2 cellular contexts compared by ENCODE assay signal in genomic region chr6:40961831-40962230, GRCh38.
TF ChIP-seq lines count a peak whose summit lies in the region.

No MANE protein-coding gene starts in this region.

TF ChIP-seq in IMR-90, 13 proteins besides CTCF, POLR2A, EP300 and RAD21:
- no peak for TF ChIP-seq USF2 (IDR thresholded peaks at IDR 0.05; ENCODE audit: low read depth, low read length)

TF ChIP-seq in K562, 482 proteins besides CTCF, POLR2A, EP300 and RAD21:
- TF ChIP-seq RBM25 (IDR thresholded peaks at IDR 0.05; ENCODE audit: low read depth, low read length, severe bottlenecking) (peak; percentile 46), SRSF9 (IDR thresholded peaks at IDR 0.05; ENCODE audit: borderline replicate concordance, low read depth, low read length) (no peak)
TF ChIP-seq in K562: peak in this region for 1.
